In the genomic region with DNA sequence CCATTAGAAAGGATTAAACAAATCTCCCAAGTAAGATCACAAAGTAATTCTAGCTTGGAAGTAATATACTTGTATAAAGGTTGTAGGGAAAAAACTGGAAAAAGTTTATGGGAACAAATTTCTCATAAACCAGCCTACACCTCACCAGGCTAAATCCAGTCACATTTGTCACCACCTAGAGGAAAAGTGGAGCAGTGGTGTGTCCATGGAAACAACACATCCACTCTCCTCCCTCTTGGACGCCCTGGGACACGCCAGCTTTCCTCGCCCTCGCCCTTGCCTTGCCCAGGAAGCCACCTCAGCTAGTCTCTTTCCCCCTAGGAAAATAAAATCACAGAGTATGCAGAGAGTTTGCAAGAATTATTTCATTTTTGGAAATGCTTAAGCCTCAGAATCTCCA, we compare ENCODE assay signal across 2 cellular contexts.
TF ChIP-seq lines count a peak whose summit lies in the region.

No MANE protein-coding gene starts in this region.

TF ChIP-seq in A549, 52 proteins besides CTCF, POLR2A, EP300 and RAD21:
- TF ChIP-seq JUN (IDR thresholded peaks at IDR 0.05) (no peak), CBX8 (IDR thresholded peaks at IDR 0.05) (no peak), RARB (CRISPR knock-in tag; IDR thresholded peaks at IDR 0.05) (no peak), POLR2AphosphoS2 (conservative IDR thresholded peaks at IDR 0.05; ENCODE audit: low read length) (no peak), NR3C1 (IDR thresholded peaks at IDR 0.05) (no peak), SMC3 (IDR thresholded peaks at IDR 0.05) (no peak), TFCP2L1 (CRISPR knock-in tag; IDR thresholded peaks at IDR 0.05) (no peak), NFE2L2 (conservative IDR thresholded peaks at IDR 0.05; ENCODE audit: low read length) (no peak), NPAS2 (CRISPR knock-in tag; IDR thresholded peaks at IDR 0.05; ENCODE audit: borderline replicate concordance) (no peak), ZSCAN20 (CRISPR knock-in tag; IDR thresholded peaks at IDR 0.05) (no peak)
- TF ChIP-seq, protein P1, sequence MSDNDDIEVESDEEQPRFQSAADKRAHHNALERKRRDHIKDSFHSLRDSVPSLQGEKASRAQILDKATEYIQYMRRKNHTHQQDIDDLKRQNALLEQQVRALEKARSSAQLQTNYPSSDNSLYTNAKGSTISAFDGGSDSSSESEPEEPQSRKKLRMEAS (IDR thresholded peaks at IDR 0.05) = no peak

TF ChIP-seq in H1, 55 proteins besides CTCF, POLR2A, EP300 and RAD21:
- TF ChIP-seq FOSL1 (IDR thresholded peaks at IDR 0.05; ENCODE audit: insufficient read depth, low read depth, low read length) (no peak), JUN (IDR thresholded peaks at IDR 0.05; ENCODE audit: low read depth, low read length) (no peak), POU5F1 (IDR thresholded peaks at IDR 0.05; ENCODE audit: low read depth, low read length) (no peak), RFX5 (IDR thresholded peaks at IDR 0.05; ENCODE audit: borderline replicate concordance, low read depth, low read length) (no peak), KDM5A (IDR thresholded peaks at IDR 0.05; ENCODE audit: low read length) (no peak)
